In the genomic region with DNA sequence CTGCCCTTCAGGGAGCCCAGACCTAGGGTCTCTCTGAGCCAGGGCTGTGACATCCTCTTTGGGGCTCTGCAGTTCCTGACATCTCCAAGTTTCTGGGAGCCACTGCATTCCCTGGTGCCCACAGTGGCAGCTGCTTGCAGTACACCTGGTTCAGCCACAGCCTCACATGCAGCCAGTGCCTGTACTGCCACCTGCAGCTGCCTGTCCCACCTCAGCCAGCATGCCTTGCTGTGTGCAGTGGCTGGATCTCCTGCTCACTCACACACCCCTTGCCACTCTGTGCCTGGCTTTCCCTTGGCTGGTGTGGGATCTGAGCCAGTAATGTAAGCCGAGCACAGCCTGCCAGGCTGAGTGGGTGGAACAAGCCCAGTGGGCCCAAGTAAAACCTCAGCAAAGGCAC, we compare ENCODE assay signal across 22 cellular contexts.
A peak's percentile ranks its signal among the peaks of the same experiment; 100 is the strongest.
DNase-seq lines count a peak whose midpoint lies in the region; ATAC-seq and TF ChIP-seq lines count a peak whose summit lies in the region.
"Had no signal": no experiment of that assay in that cellular context is flagged by ENCODE, and none has a peak within 500 bp of the region (broad histone marks: within the 10 kb centered on the region; RNA-seq: fewer than 3 reads in every experiment).

No MANE protein-coding gene starts in this region.

- no peaks in the 10 kb centered on the region for H4K20me1 ChIP-seq in H9 (ENCODE audit: control insufficient read depth, insufficient read depth, insufficient read length)
- no peaks in the 10 kb centered on the region for H4K20me1 ChIP-seq in neural progenitor cell (ENCODE audit: low read depth)

- H3K27ac ChIP-seq in H9 (ENCODE audit: insufficient read length, low read depth, low read length) = no peak overlapping the region
- H3K27ac ChIP-seq in endodermal cell (ENCODE audit: low read depth, low read length) = no peak overlapping the region
- no peak overlapping the region for H3K27ac ChIP-seq in neural progenitor cell
- H3K27ac ChIP-seq: HL-60, sigmoid colon, SK-N-MC, transverse colon, WERI-Rb-1 had no signal

- H3K79me2 ChIP-seq in H9 (ENCODE audit: insufficient read depth, low read length) (no peaks in the 10 kb centered on the region), neural progenitor cell (ENCODE audit: low read depth) (no peaks in the 10 kb centered on the region)

- ATAC-seq in HG03108 (IDR thresholded peaks at IDR 0.05; ENCODE audit: unreplicated experiment) (no peak), GM19395 (IDR thresholded peaks at IDR 0.05; ENCODE audit: unreplicated experiment) (no peak)
- ATAC-seq: activated naive CD8-positive, alpha-beta T cell treated with anti-CD3 and anti-CD28 coated beads, Interleukin-2, amount 50 U/mL, for 24 hours had no signal

- no peak overlapping the region for H3K56ac ChIP-seq in H9 (ENCODE audit: insufficient read length, low read depth, low read length)

- H3T11ph ChIP-seq in H9 (ENCODE audit: low read length) = no peak overlapping the region

- H4K8ac ChIP-seq in H9 (replicated peaks; ENCODE audit: insufficient read length, low read depth, low read length) = no peak overlapping the region

- H3K23me2 ChIP-seq in H9 (ENCODE audit: insufficient read length, low read depth, low read length, poor library complexity, severe bottlenecking) = no peaks in the 10 kb centered on the region

- no peak overlapping the region for H2BK12ac ChIP-seq in H9 (ENCODE audit: insufficient read length, low read depth, low read length)

- no peak overlapping the region for H2BK5ac ChIP-seq in H9 (ENCODE audit: insufficient read length, low read length)

- H3K27me3 ChIP-seq in H9 (ENCODE audit: insufficient read depth, low read length) (no peaks in the 10 kb centered on the region), endodermal cell (ENCODE audit: control insufficient read depth, insufficient read depth, low read length, poor library complexity, severe bottlenecking) (no peaks in the 10 kb centered on the region), neural progenitor cell (no peaks in the 10 kb centered on the region)
- H3K27me3 ChIP-seq: sigmoid colon, transverse colon had no signal

- H3K4me1 ChIP-seq in H9 (ENCODE audit: insufficient read depth, low read length) = no peaks in the 10 kb centered on the region
- no peaks in the 10 kb centered on the region for H3K4me1 ChIP-seq in endodermal cell (ENCODE audit: control insufficient read depth, insufficient read depth, low read length)
- no peaks in the 10 kb centered on the region for H3K4me1 ChIP-seq in neural progenitor cell
- H3K4me1 ChIP-seq: sigmoid colon had no signal

- H3K79me1 ChIP-seq in H9 (ENCODE audit: insufficient read depth, low read depth, low read length, poor library complexity, severe bottlenecking) = no peaks in the 10 kb centered on the region

- H2AFZ ChIP-seq in H9 (ENCODE audit: low read length) (no peak overlapping the region), neural progenitor cell (replicated peaks) (peak overlapping the region; percentile 23)

- H3K27ac Mint-ChIP-seq in H9 = peak overlapping the region in 1 of 3 experiments; percentile 39; a peak in 1 of 7 replicates
- no peak overlapping the region for H3K27ac Mint-ChIP-seq in endodermal cell
- no peak overlapping the region for H3K27ac Mint-ChIP-seq in neural progenitor cell
- H3K27ac Mint-ChIP-seq: activated naive CD8-positive, alpha-beta T cell treated with anti-CD3 and anti-CD28 coated beads, Interleukin-2, amount 50 U/mL, for 24 hours; brain; CD4-positive, alpha-beta memory T cell; HFFc6; IgD-negative memory B cell; stimulated activated naive CD8-positive, alpha-beta T cell treated with anti-CD3 and anti-CD28 coated beads, Interleukin-15, Interleukin-2, amounts not matched to agents 100 ng/mL and 50 ng/mL, for 24 hours had no signal

- no peak overlapping the region for H2AK5ac ChIP-seq in H9 (ENCODE audit: insufficient read length, low read length)

- H3K23ac ChIP-seq in H9 (ENCODE audit: insufficient read length, low read depth, low read length) = no peak overlapping the region

- DNase-seq in GM12865 (ENCODE audit: low read depth) (peak; percentile 23), H9 (peak; percentile 65), endodermal cell (peak; percentile 72), neural progenitor cell (ENCODE audit: low spot score) (peak; percentile 26), Kasumi-1 (lab: John Stamatoyannopoulos, UW) (no peak)
- DNase-seq: activated CD4-positive, alpha-beta T cell treated with anti-CD3 and anti-CD28 coated beads, Interleukin-2, amount 50 U/mL, for 4 hours; activated CD8-positive, alpha-beta memory T cell treated with anti-CD3 and anti-CD28 coated beads, Interleukin-2, amount 50 U/mL, for 48 hours; activated naive CD8-positive, alpha-beta T cell treated with anti-CD3 and anti-CD28 coated beads, Interleukin-2, amount 50 U/mL, for 24 hours; HFFc6; NCI-H187 treated with DMSO at 0.1 percent for 48 hours; sigmoid colon; transverse colon; WERI-Rb-1 had no signal

- H3K14ac ChIP-seq in H9 (ENCODE audit: insufficient read depth, low read length) = no peak overlapping the region

- H3K36me3 ChIP-seq in endodermal cell (ENCODE audit: control insufficient read depth, insufficient read depth, low read length) (no peaks in the 10 kb centered on the region), neural progenitor cell (no peaks in the 10 kb centered on the region)
- H3K36me3 ChIP-seq: sigmoid colon, transverse colon, WERI-Rb-1 had no signal

- H3K4me1 Mint-ChIP-seq in H9 (peaks cover 0 to 4% of the 10 kb centered on the region in 2 experiments; a peak in 1 of 4 replicates), endodermal cell (peaks cover 9% of the 10 kb centered on the region), neural progenitor cell (no peaks in the 10 kb centered on the region)
- H3K4me1 Mint-ChIP-seq: activated naive CD8-positive, alpha-beta T cell treated with anti-CD3 and anti-CD28 coated beads, Interleukin-2, amount 50 U/mL, for 24 hours; brain; CD4-positive, alpha-beta memory T cell; IgD-negative memory B cell had no signal

- H3K9ac ChIP-seq in H9 (ENCODE audit: extremely low read depth, insufficient read length, low read length) (no peak overlapping the region), endodermal cell (ENCODE audit: extremely low read depth, low read length, poor library complexity, severe bottlenecking) (no peak overlapping the region), neural progenitor cell (no peak overlapping the region)

- no peak for TF ChIP-seq CTCF in GM12865 (IDR thresholded peaks at IDR 0.05; ENCODE audit: insufficient read depth, low read depth, low read length, missing control alignments)
- TF ChIP-seq CTCF in H9 (conservative IDR thresholded peaks at IDR 0.05) = peak; percentile 32; the same call in 2 of the 3 replicates
- TF ChIP-seq CTCF in endodermal cell (conservative IDR thresholded peaks at IDR 0.05) = peak; percentile 50
- TF ChIP-seq CTCF in neural progenitor cell (IDR thresholded peaks at IDR 0.05) = peak; percentile 5

- no peak overlapping the region for H2BK120ac ChIP-seq in H9 (ENCODE audit: low read depth, low read length, poor library complexity, severe bottlenecking)

- no peak overlapping the region for H3K4ac ChIP-seq in H9 (ENCODE audit: low read depth, low read length)

- no peaks in the 10 kb centered on the region for H3K9me3 Mint-ChIP-seq in H9
- H3K9me3 Mint-ChIP-seq in endodermal cell = no peaks in the 10 kb centered on the region
- no peaks in the 10 kb centered on the region for H3K9me3 Mint-ChIP-seq in neural progenitor cell
- H3K9me3 Mint-ChIP-seq: activated naive CD8-positive, alpha-beta T cell treated with anti-CD3 and anti-CD28 coated beads, Interleukin-2, amount 50 U/mL, for 24 hours; brain had no signal

- H3K4me3 ChIP-seq in GM12865 (ENCODE audit: low read depth, low read length) (no peak overlapping the region), endodermal cell (ENCODE audit: low read length) (no peak overlapping the region), neural progenitor cell (no peak overlapping the region)
- H3K4me3 ChIP-seq: lung, sigmoid colon, SK-N-MC, transverse colon had no signal

- H3K27me3 Mint-ChIP-seq in H9 (ENCODE audit: low read depth) (no peaks in the 10 kb centered on the region), endodermal cell (ENCODE audit: insufficient read depth) (no peaks in the 10 kb centered on the region), neural progenitor cell (ENCODE audit: insufficient read depth, low read depth) (peaks cover 2% of the 10 kb centered on the region)
- H3K27me3 Mint-ChIP-seq: activated naive CD8-positive, alpha-beta T cell treated with anti-CD3 and anti-CD28 coated beads, Interleukin-2, amount 50 U/mL, for 24 hours; CD4-positive, alpha-beta memory T cell; IgD-negative memory B cell; stimulated activated naive CD8-positive, alpha-beta T cell treated with anti-CD3 and anti-CD28 coated beads, Interleukin-15, Interleukin-2, amounts not matched to agents 100 ng/mL and 50 ng/mL, for 24 hours had no signal

- H3K9me3 ChIP-seq in H9 (ENCODE audit: control insufficient read depth, low read depth, low read length) = no peaks in the 10 kb centered on the region
- no peaks in the 10 kb centered on the region for H3K9me3 ChIP-seq in endodermal cell (ENCODE audit: control insufficient read depth, low read length)
- H3K9me3 ChIP-seq in neural progenitor cell (ENCODE audit: low read depth) = no peaks in the 10 kb centered on the region
- H3K9me3 ChIP-seq: sigmoid colon, transverse colon had no signal

- no peaks in the 10 kb centered on the region for H3K36me3 Mint-ChIP-seq in H9 (ENCODE audit: insufficient read depth in 1 of 3, low read depth in 3 of 3)
- no peaks in the 10 kb centered on the region for H3K36me3 Mint-ChIP-seq in endodermal cell (ENCODE audit: low read depth)
- H3K36me3 Mint-ChIP-seq in neural progenitor cell = no peaks in the 10 kb centered on the region
- H3K36me3 Mint-ChIP-seq: brain; CD4-positive, alpha-beta memory T cell; IgD-negative memory B cell had no signal

- H3K4me2 ChIP-seq in H9 (ENCODE audit: insufficient read depth, insufficient read length, low read length) = no peak overlapping the region
- H3K4me2 ChIP-seq in neural progenitor cell = no peak overlapping the region

- no peak overlapping the region for H3K4me3 Mint-ChIP-seq in H9
- no peak overlapping the region for H3K4me3 Mint-ChIP-seq in endodermal cell
- no peak overlapping the region for H3K4me3 Mint-ChIP-seq in neural progenitor cell
- H3K4me3 Mint-ChIP-seq: activated naive CD8-positive, alpha-beta T cell treated with anti-CD3 and anti-CD28 coated beads, Interleukin-2, amount 50 U/mL, for 24 hours; brain; CD4-positive, alpha-beta memory T cell; HFFc6; IgD-negative memory B cell; stimulated activated naive CD8-positive, alpha-beta T cell treated with anti-CD3 and anti-CD28 coated beads, Interleukin-15, Interleukin-2, amounts not matched to agents 100 ng/mL and 50 ng/mL, for 24 hours had no signal

- no peak overlapping the region for H4K5ac ChIP-seq in H9 (ENCODE audit: insufficient read length, low read depth, low read length)

- H2BK20ac ChIP-seq in H9 (ENCODE audit: low read depth, low read length, poor library complexity, severe bottlenecking) = no peak overlapping the region

- H2BK15ac ChIP-seq in H9 (ENCODE audit: low read depth, low read length) = no peak overlapping the region

- H4K91ac ChIP-seq in H9 (ENCODE audit: insufficient read length, low read depth, low read length) = no peak overlapping the region

- H3F3A ChIP-seq in neural progenitor cell (ENCODE audit: low read depth) = no peaks in the 10 kb centered on the region

- WGBS in H9 (ENCODE audit: extremely low coverage, insufficient read length, low lambda C conversion rate) = no CpG with 5 or more reads among the region's 1 CpG
- WGBS in endodermal cell (ENCODE audit: insufficient coverage in 1 of 2, insufficient read length in 1 of 2), 2 experiments = 87% methylated on average over 1 of the region's 1 CpG; no CpG with 5 or more reads in 1 of the 2 experiments

- no peak overlapping the region for H3K18ac ChIP-seq in H9 (ENCODE audit: insufficient read length, low read depth, low read length)

Comparison
In these comparisons a context has a peak if more than half of its experiments do, and no peak if none do; other contexts are left out.
1. DNase-seq: peak in GM12865 (single experiment), H9 (single experiment), endodermal cell (single experiment) and neural progenitor cell (single experiment); none in Kasumi-1 (0 of 2).